Comparison of ENCODE assay signal across 1 cellular context in the genomic region with DNA sequence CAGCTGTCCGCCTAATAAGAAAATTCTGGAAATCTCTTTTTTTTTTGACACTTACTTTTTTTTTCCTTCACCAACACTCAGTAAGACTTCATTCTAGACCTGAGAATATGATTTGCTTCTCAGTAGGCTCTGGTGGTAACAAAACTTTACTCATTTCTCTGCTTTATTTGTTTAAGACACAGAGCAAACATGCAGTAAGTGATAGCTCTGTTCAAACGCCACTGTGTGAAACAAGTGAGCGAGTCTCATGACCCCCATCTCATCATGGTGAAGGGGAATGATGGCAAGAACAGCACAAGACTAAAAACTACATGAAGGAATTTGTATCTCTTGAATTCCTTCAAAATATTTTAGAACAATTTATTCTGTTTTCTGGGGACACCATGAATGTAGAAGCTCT.
TF ChIP-seq lines count a peak whose summit lies in the region.

No MANE protein-coding gene starts in this region.

TF ChIP-seq in HepG2, 621 proteins besides CTCF, POLR2A, EP300 and RAD21 (continued from another document):
- TF ChIP-seq, protein P1, sequence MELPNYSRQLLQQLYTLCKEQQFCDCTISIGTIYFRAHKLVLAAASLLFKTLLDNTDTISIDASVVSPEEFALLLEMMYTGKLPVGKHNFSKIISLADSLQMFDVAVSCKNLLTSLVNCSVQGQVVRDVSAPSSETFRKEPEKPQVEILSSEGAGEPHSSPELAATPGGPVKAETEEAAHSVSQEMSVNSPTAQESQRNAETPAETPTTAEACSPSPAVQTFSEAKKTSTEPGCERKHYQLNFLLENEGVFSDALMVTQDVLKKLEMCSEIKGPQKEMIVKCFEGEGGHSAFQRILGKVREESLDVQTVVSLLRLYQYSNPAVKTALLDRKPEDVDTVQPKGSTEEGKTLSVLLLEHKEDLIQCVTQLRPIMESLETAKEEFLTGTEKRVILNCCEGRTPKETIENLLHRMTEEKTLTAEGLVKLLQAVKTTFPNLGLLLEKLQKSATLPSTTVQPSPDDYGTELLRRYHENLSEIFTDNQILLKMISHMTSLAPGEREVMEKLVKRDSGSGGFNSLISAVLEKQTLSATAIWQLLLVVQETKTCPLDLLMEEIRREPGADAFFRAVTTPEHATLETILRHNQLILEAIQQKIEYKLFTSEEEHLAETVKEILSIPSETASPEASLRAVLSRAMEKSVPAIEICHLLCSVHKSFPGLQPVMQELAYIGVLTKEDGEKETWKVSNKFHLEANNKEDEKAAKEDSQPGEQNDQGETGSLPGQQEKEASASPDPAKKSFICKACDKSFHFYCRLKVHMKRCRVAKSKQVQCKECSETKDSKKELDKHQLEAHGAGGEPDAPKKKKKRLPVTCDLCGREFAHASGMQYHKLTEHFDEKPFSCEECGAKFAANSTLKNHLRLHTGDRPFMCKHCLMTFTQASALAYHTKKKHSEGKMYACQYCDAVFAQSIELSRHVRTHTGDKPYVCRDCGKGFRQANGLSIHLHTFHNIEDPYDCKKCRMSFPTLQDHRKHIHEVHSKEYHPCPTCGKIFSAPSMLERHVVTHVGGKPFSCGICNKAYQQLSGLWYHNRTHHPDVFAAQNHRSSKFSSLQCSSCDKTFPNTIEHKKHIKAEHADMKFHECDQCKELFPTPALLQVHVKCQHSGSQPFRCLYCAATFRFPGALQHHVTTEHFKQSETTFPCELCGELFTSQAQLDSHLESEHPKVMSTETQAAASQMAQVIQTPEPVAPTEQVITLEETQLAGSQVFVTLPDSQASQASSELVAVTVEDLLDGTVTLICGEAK (IDR thresholded peaks at IDR 0.05): no peak
- TF ChIP-seq, protein P1 (CRISPR knock-in tag; IDR thresholded peaks at IDR 0.05): no peak
- TF ChIP-seq GATAD1 (CRISPR knock-in tag; IDR thresholded peaks at IDR 0.05) (no peak), SIN3B (IDR thresholded peaks at IDR 0.05; ENCODE audit: low read length) (no peak), ZNF567 (CRISPR knock-in tag; IDR thresholded peaks at IDR 0.05; ENCODE audit: borderline replicate concordance) (no peak), FOXA1 (IDR thresholded peaks at IDR 0.05) (no peak), FOXA1 (CRISPR knock-in tag; IDR thresholded peaks at IDR 0.05) (peak; percentile 60), BRD4 (CRISPR knock-in tag; IDR thresholded peaks at IDR 0.05) (no peak), ZFP90 (CRISPR knock-in tag; IDR thresholded peaks at IDR 0.05; ENCODE audit: borderline replicate concordance) (no peak), GTF2F1 (IDR thresholded peaks at IDR 0.05; ENCODE audit: low read length) (no peak), SMAD9 (CRISPR knock-in tag; IDR thresholded peaks at IDR 0.05) (no peak), NFKBIZ (CRISPR knock-in tag; IDR thresholded peaks at IDR 0.05) (no peak)
